Comparison of ENCODE assay signal across 27 cellular contexts in the genomic region with DNA sequence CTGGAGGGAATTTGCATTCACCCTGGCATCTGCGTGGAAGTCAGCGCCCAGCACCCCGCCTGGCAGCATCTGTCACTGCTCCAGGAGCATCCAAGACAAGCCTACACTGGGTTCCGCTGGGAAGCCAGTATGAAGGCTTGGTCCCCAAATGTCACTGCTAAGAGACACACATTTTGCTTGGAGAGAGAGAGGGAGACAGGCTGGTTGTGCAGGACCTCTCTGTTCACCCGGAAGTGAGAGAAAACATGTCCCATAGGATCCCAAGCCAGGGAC.
"Had no signal": no experiment of that assay in that cellular context is flagged by ENCODE, and none has a peak within 500 bp of the region (broad histone marks: within the 10 kb centered on the region; RNA-seq: fewer than 3 reads in every experiment).

No MANE protein-coding gene starts in this region.

- DNase-seq: activated CD4-positive, alpha-beta T cell treated with anti-CD3 and anti-CD28 coated beads for 36 hours; activated CD4-positive, CD25-positive, alpha-beta regulatory T cell; activated CD8-positive, alpha-beta memory T cell treated with anti-CD3 and anti-CD28 coated beads, Interleukin-2, amount 10 ng/mL, durations not matched to agents 7 days and 5 days; activated CD8-positive, alpha-beta T cell treated with anti-CD3 and anti-CD28 coated beads, Interleukin-2, amount 10 ng/mL, durations not matched to agents 7 days and 5 days; activated T-cell treated with anti-CD3 and anti-CD28 coated beads, Interleukin-2, amount 50 U/mL, for 48 hours; colonic mucosa; effector memory CD4-positive, alpha-beta T cell; left cardiac atrium; left ventricle myocardium superior; naive B cell; pancreas; psoas muscle; sigmoid colon; small intestine; stimulated activated CD4-positive, alpha-beta T cell treated with anti-CD3 and anti-CD28 coated beads, Interleukin-4, amount 100 ng/mL, for 4 hours; stimulated activated CD8-positive, alpha-beta memory T cell treated with anti-CD3 and anti-CD28 coated beads, Interleukin-4, amount 100 ng/mL, for 48 hours; stimulated activated naive CD8-positive, alpha-beta T cell treated with anti-CD3 and anti-CD28 coated beads, Interleukin-15, amount 100 ng/mL, for 72 hours; upper lobe of right lung had no signal

- H3K4me2 ChIP-seq: hepatocyte had no signal

- H3K27ac ChIP-seq: colonic mucosa, gastroesophageal sphincter, hepatocyte, pancreas, psoas muscle, sigmoid colon, upper lobe of right lung had no signal

- H3K9me3 Mint-ChIP-seq: activated naive CD4-positive, alpha-beta T cell treated with anti-CD3 and anti-CD28 coated beads, Interleukin-2, amount 50 U/mL, for 72 hours; activated T-helper 2 cell treated with anti-CD3 and anti-CD28 coated beads, Interferon-gamma antibody, Interleukin-2, Interleukin-4, amounts not matched to agents 10 μg/mL and 5 μg/mL and 100 μg/mL, durations not matched to agents 14 hours and 24 hours and 36 hours; central memory CD8-positive, alpha-beta T cell; stimulated activated naive CD8-positive, alpha-beta T cell treated with anti-CD3 and anti-CD28 coated beads, Interleukin-15, amount 100 ng/mL, for 72 hours; T-helper 2 cell treated with Interferon-gamma antibody and Interleukin-4, amounts not matched to agents 5 μg/mL and 100 μg/mL, for 36 hours had no signal

- H3K27ac Mint-ChIP-seq: activated CD4-positive, alpha-beta T cell treated with anti-CD3 and anti-CD28 coated beads for 36 hours; activated CD8-positive, alpha-beta memory T cell treated with anti-CD3 and anti-CD28 coated beads, Interleukin-2, amount 10 ng/mL, durations not matched to agents 7 days and 5 days; activated CD8-positive, alpha-beta T cell treated with anti-CD3 and anti-CD28 coated beads, Interleukin-2, amount 10 ng/mL, durations not matched to agents 7 days and 5 days; activated naive CD4-positive, alpha-beta T cell treated with anti-CD3 and anti-CD28 coated beads, Interleukin-2, amount 50 U/mL, for 72 hours; activated T-helper 2 cell treated with anti-CD3 and anti-CD28 coated beads, Interferon-gamma antibody, Interleukin-2, Interleukin-4, amounts not matched to agents 10 μg/mL and 5 μg/mL and 100 μg/mL, durations not matched to agents 14 hours and 24 hours and 36 hours; mesothelial cell of epicardium; nephron progenitor cell; stimulated activated memory B cell treated with anti-CD40 and anti-IgM and Interleukin-4, amounts not matched to agents 10 μg/mL and 1 μg/mL and 100 μg/mL, for 72 hours; stimulated activated naive CD8-positive, alpha-beta T cell treated with anti-CD3 and anti-CD28 coated beads, Interleukin-15, amount 100 ng/mL, for 72 hours; T-helper 2 cell treated with Interferon-gamma antibody and Interleukin-4, amounts not matched to agents 5 μg/mL and 100 μg/mL, for 36 hours had no signal

- H3K36me3 ChIP-seq: colonic mucosa, gastroesophageal sphincter, pancreas, sigmoid colon, upper lobe of right lung had no signal

- H2AFZ ChIP-seq: hepatocyte had no signal

- H3K4me1 ChIP-seq: colonic mucosa, gastroesophageal sphincter, pancreas, psoas muscle, sigmoid colon, upper lobe of right lung had no signal

- H3K4me3 Mint-ChIP-seq: activated CD4-positive, alpha-beta T cell treated with anti-CD3 and anti-CD28 coated beads for 36 hours; activated CD8-positive, alpha-beta memory T cell treated with anti-CD3 and anti-CD28 coated beads, Interleukin-2, amount 10 ng/mL, durations not matched to agents 7 days and 5 days; activated CD8-positive, alpha-beta T cell treated with anti-CD3 and anti-CD28 coated beads, Interleukin-2, amount 10 ng/mL, durations not matched to agents 7 days and 5 days; central memory CD8-positive, alpha-beta T cell; naive B cell; stimulated activated memory B cell treated with anti-CD40 and anti-IgM and Interleukin-4, amounts not matched to agents 10 μg/mL and 1 μg/mL and 100 μg/mL, for 72 hours; stimulated activated naive CD8-positive, alpha-beta T cell treated with anti-CD3 and anti-CD28 coated beads, Interleukin-15, amount 100 ng/mL, for 72 hours; T-helper 2 cell treated with Interferon-gamma antibody and Interleukin-4, amounts not matched to agents 5 μg/mL and 100 μg/mL, for 36 hours had no signal

- H3K27me3 ChIP-seq: colonic mucosa had no signal

- H3K36me3 Mint-ChIP-seq: activated CD8-positive, alpha-beta memory T cell treated with anti-CD3 and anti-CD28 coated beads, Interleukin-2, amount 10 ng/mL, durations not matched to agents 7 days and 5 days; activated naive CD4-positive, alpha-beta T cell treated with anti-CD3 and anti-CD28 coated beads, Interleukin-2, amount 50 U/mL, for 72 hours; mesothelial cell of epicardium; naive B cell; stimulated activated memory B cell treated with anti-CD40 and anti-IgM and Interleukin-4, amounts not matched to agents 10 μg/mL and 1 μg/mL and 100 μg/mL, for 72 hours had no signal

- H3K4me1 Mint-ChIP-seq: activated CD4-positive, alpha-beta T cell treated with anti-CD3 and anti-CD28 coated beads for 36 hours; activated CD8-positive, alpha-beta memory T cell treated with anti-CD3 and anti-CD28 coated beads, Interleukin-2, amount 10 ng/mL, durations not matched to agents 7 days and 5 days; central memory CD8-positive, alpha-beta T cell; mesothelial cell of epicardium; naive B cell; stimulated activated memory B cell treated with anti-CD40 and anti-IgM and Interleukin-4, amounts not matched to agents 10 μg/mL and 1 μg/mL and 100 μg/mL, for 72 hours; stimulated activated naive CD8-positive, alpha-beta T cell treated with anti-CD3 and anti-CD28 coated beads, Interleukin-15, amount 100 ng/mL, for 72 hours had no signal

- H3K79me2 ChIP-seq: hepatocyte had no signal

- H3K4me3 ChIP-seq: colonic mucosa, gastroesophageal sphincter, hepatocyte, pancreas, psoas muscle, sigmoid colon, upper lobe of right lung had no signal

- H3K9me3 ChIP-seq: colonic mucosa, gastroesophageal sphincter, pancreas, psoas muscle, sigmoid colon, upper lobe of right lung had no signal
